ENCODE assay signal across 19 cellular contexts in the genomic region with DNA sequence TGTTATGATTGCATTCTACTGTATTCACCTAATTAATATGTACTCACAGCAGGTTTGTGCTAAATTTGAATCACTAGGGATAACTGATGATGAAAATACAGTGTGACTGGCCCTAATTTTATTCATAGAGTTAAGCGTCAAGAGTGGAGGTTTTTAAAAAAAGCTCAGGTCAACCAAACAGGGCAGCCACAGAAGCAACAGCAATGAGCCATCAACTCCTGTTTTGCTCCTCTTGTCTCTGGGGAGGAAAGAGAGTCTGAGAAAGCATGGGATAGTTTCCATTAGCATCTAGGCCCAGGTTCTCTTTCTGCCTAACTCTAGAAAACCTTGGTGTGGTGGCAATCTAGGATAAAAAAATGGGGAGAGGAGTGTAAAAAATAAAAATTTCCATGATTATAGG.
A peak's percentile ranks its signal among the peaks of the same experiment; 100 is the strongest.
DNase-seq lines count a peak whose midpoint lies in the region; ATAC-seq and TF ChIP-seq lines count a peak whose summit lies in the region.
"Had no signal": no experiment of that assay in that cellular context is flagged by ENCODE, and none has a peak within 500 bp of the region (broad histone marks: within the 10 kb centered on the region; RNA-seq: fewer than 3 reads in every experiment).

No MANE protein-coding gene starts in this region.

- peak overlapping the region; percentile 83 to 93 (median 89) for H3K27ac Mint-ChIP-seq in nephron
- H3K27ac Mint-ChIP-seq: activated naive CD4-positive, alpha-beta T cell treated with anti-CD3 and anti-CD28 coated beads for 36 hours; naive thymus-derived CD8-positive, alpha-beta T cell; stimulated activated naive CD8-positive, alpha-beta T cell treated with anti-CD3 and anti-CD28 coated beads, Interleukin-15, Interleukin-2, amounts not matched to agents 100 ng/mL and 50 ng/mL, for 24 hours had no signal

- no peak for TF ChIP-seq CTCF in choroid plexus epithelial cell (conservative IDR thresholded peaks at IDR 0.05; ENCODE audit: low read depth, low read length)
- no peak for TF ChIP-seq CTCF in nephron (IDR thresholded peaks at IDR 0.05; ENCODE audit: unreplicated experiment in 3 of 3)
- no peak for TF ChIP-seq CTCF in gastroesophageal sphincter (IDR thresholded peaks at IDR 0.05)

- no peak overlapping the region for H3K9ac ChIP-seq in BLaER1

- H3K9me3 ChIP-seq in BLaER1 (peaks cover 26% of the 10 kb centered on the region), gastroesophageal sphincter (no peaks in the 10 kb centered on the region)

- peaks cover 70% of the 10 kb centered on the region for H3K36me3 Mint-ChIP-seq in nephron (ENCODE audit: low read depth)
- H3K36me3 Mint-ChIP-seq: naive thymus-derived CD8-positive, alpha-beta T cell had no signal

- H3K4me1 Mint-ChIP-seq in nephron, result peaks cover 67% of the 10 kb centered on the region
- H3K4me1 Mint-ChIP-seq: naive thymus-derived CD8-positive, alpha-beta T cell had no signal

- peak overlapping the region; percentile 58 for H3K4me2 ChIP-seq in BLaER1

- H3K27me3 Mint-ChIP-seq in nephron (ENCODE audit: low read depth), result no peaks in the 10 kb centered on the region

- H3K36me3 ChIP-seq in BLaER1 (no peaks in the 10 kb centered on the region), gastroesophageal sphincter (peaks cover 3 to 24% of the 10 kb centered on the region in 2 donors)

- H3K9me3 Mint-ChIP-seq in nephron, result no peaks in the 10 kb centered on the region
- H3K9me3 Mint-ChIP-seq: activated naive CD4-positive, alpha-beta T cell treated with anti-CD3 and anti-CD28 coated beads for 36 hours; naive thymus-derived CD8-positive, alpha-beta T cell; stimulated activated naive CD8-positive, alpha-beta T cell treated with anti-CD3 and anti-CD28 coated beads, Interleukin-15, Interleukin-2, amounts not matched to agents 100 ng/mL and 50 ng/mL, for 24 hours had no signal

- 29 to 50% methylated on average over 1 of the region's 1 CpG for WGBS in gastroesophageal sphincter (ENCODE audit: low coverage in 1 of 2), 2 donors

- H4K20me1 ChIP-seq in BLaER1, result no peaks in the 10 kb centered on the region

- peak overlapping the region; percentile 22; the same call in 1 of the 2 replicates for H3K4me3 ChIP-seq in BLaER1
- H3K4me3 ChIP-seq in choroid plexus epithelial cell (ENCODE audit: low read depth, low read length), result no peak overlapping the region
- no peak overlapping the region for H3K4me3 ChIP-seq in gastroesophageal sphincter

- H3K27ac ChIP-seq in BLaER1 (0 out of 2 replicates have a peak overlapping the region, but pooled peaks have one; percentile 47), gastroesophageal sphincter (peak overlapping the region in 2 of 4 donors; percentile 20 to 26)

- no peaks in the 10 kb centered on the region for H3K27me3 ChIP-seq in BLaER1
- H3K27me3 ChIP-seq in gastroesophageal sphincter, result no peaks in the 10 kb centered on the region

- no peak for TF ChIP-seq POLR2A in gastroesophageal sphincter (IDR thresholded peaks at IDR 0.05)

- DNase-seq in choroid plexus epithelial cell (ENCODE audit: low read depth), result peak; percentile 83
- DNase-seq in activated naive CD4-positive, alpha-beta T cell treated with anti-CD3 and anti-CD28 coated beads, Interleukin-2, amount 50 U/mL, for 16 hours, result no peak
- DNase-seq: activated CD4-positive, alpha-beta T cell treated with anti-CD3 and anti-CD28 coated beads for 1 hour; activated CD8-positive, alpha-beta memory T cell treated with anti-CD3 and anti-CD28 coated beads, Interleukin-2, amount 50 U/mL, for 4 hours; COR-L47; GF-D8; naive thymus-derived CD8-positive, alpha-beta T cell; NCI-H2081 treated with DMSO at 0.1 percent for 48 hours; NCI-H524 treated with DMSO at 0.1 percent for 48 hours; T-helper 9 cell had no signal

- no peak for TF ChIP-seq EP300 in gastroesophageal sphincter (IDR thresholded peaks at IDR 0.05)

- H3K4me3 Mint-ChIP-seq in nephron, result peak overlapping the region in 2 of 3 experiments; percentile 25 to 70
- H3K4me3 Mint-ChIP-seq: activated naive CD4-positive, alpha-beta T cell treated with anti-CD3 and anti-CD28 coated beads for 36 hours; naive thymus-derived CD8-positive, alpha-beta T cell; stimulated activated naive CD8-positive, alpha-beta T cell treated with anti-CD3 and anti-CD28 coated beads, Interleukin-15, Interleukin-2, amounts not matched to agents 100 ng/mL and 50 ng/mL, for 24 hours had no signal

- ATAC-seq in HG03378 (IDR thresholded peaks at IDR 0.05; ENCODE audit: unreplicated experiment) (peak; percentile 9), HG03460 (IDR thresholded peaks at IDR 0.05; ENCODE audit: unreplicated experiment) (no peak), gastroesophageal sphincter (no peak), HG02623 (IDR thresholded peaks at IDR 0.05; ENCODE audit: unreplicated experiment) (no peak)
- ATAC-seq: HCT116; naive thymus-derived CD8-positive, alpha-beta T cell had no signal

- peaks cover 42% of the 10 kb centered on the region for H3K4me1 ChIP-seq in BLaER1
- H3K4me1 ChIP-seq in gastroesophageal sphincter, result peaks cover 12 to 92% (median 32%) of the 10 kb centered on the region in 3 donors
